17 cellular contexts compared by ENCODE assay signal in the genomic region with DNA sequence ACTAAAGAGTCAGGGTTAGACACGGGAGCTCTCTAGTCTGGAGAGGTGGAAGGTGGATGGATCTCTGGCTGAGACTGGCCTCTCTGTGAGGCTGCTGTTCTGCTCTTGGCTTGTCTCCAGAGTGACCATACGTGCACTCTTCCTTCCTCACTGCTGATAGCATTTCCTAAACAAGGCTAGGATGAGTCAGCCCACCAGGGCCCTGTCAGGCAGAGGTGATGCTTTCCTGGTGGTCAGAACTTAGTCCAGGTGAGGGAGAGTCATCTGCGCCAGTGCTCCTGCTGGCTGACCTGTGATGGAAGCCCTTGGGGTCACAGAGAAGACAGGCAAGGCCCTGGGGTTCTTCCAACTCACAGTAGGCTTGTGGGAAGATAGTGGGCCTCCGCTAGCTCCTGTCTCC. TPM values are rescaled to one million over a fixed set of nuclear protein-coding genes. Genes with fewer than 3 reads are reported as not detected.
DNase-seq lines count a peak whose midpoint lies in the region; ATAC-seq and TF ChIP-seq lines count a peak whose summit lies in the region.
"Had no signal": no experiment of that assay in that cellular context is flagged by ENCODE, and none has a peak within 500 bp of the region (broad histone marks: within the 10 kb centered on the region; RNA-seq: fewer than 3 reads in every experiment).

No MANE protein-coding gene starts in this region.

- no peak overlapping the region for H3K4me3 Mint-ChIP-seq in MCF 10A (ENCODE audit: unreplicated experiment)

- H3K27me3 ChIP-seq in breast epithelium = no peaks in the 10 kb centered on the region
- no peaks in the 10 kb centered on the region for H3K27me3 ChIP-seq in adrenal gland
- H3K27me3 ChIP-seq in left ventricle myocardium inferior (ENCODE audit: low read depth) = no peaks in the 10 kb centered on the region
- no peaks in the 10 kb centered on the region for H3K27me3 ChIP-seq in stomach smooth muscle (ENCODE audit: control insufficient read depth in 1 of 2, insufficient read depth in 2 of 2, low read length in 2 of 2)
- H3K27me3 ChIP-seq: upper lobe of left lung had no signal

- POLR2A ChIA-PET in MCF 10A (lab: Yijun Ruan, JAX) = interaction anchor here (0.7 kb wide), 1 partner anchor 84 kb away, joined by 3 read pairs; no protein-coding TSS in a partner anchor

- intact Hi-C loops in MCF 10A (cut with micrococcal nuclease) = no loop called here
- intact Hi-C loops in breast epithelium (cut with DNase I; ENCODE audit: low total_unique reads) = no loop called here
- intact Hi-C loops in adrenal gland (cut with DNase I) = no loop called here
- intact Hi-C loops in left ventricle myocardium inferior (cut with micrococcal nuclease) = no loop called here

- 23 to 57% (median 47%) methylated on average over 3 to 4 of the region's 4 CpGs for WGBS in adrenal gland, 4 donors

- TF ChIP-seq CTCF in MCF 10A (IDR thresholded peaks at IDR 0.05; ENCODE audit: unreplicated experiment) = no peak
- TF ChIP-seq CTCF in breast epithelium (IDR thresholded peaks at IDR 0.05) = no peak
- no peak for TF ChIP-seq CTCF in adrenal gland (IDR thresholded peaks at IDR 0.05)
- no peak for TF ChIP-seq CTCF in left ventricle myocardium inferior (IDR thresholded peaks at IDR 0.05; ENCODE audit: borderline replicate concordance)

- no TSS peak for BruUV-seq in MCF 10A (replicated peaks; lab: Mats Ljungman, UMichigan)

- H3K9me3 Mint-ChIP-seq in MCF 10A (ENCODE audit: unreplicated experiment) = no peaks in the 10 kb centered on the region

- DNase-seq in MCF 10A (ENCODE audit: unreplicated experiment) (peak; percentile 22), breast epithelium (ENCODE audit: low spot score in 2 of 2) (no peak), adrenal gland (peak in 6 of 7 donors; percentile 46 to 78 (median 62)), left ventricle myocardium inferior (no peak), NCI-H1930 (lab: John Stamatoyannopoulos, UW) (no peak)
- no peak for DNase-seq in stimulated activated naive CD8-positive, alpha-beta T cell treated with anti-CD3 and anti-CD28 coated beads, Interleukin-15, Interleukin-2, amounts not matched to agents 100 U/mL and 50 U/mL, for 24 hours
- DNase-seq: activated T-cell treated with anti-CD3 and anti-CD28 coated beads, Interleukin-2, amount 50 U/mL, for 1 hour; NCI-H2029; NCI-H774; occipital lobe; stimulated activated CD8-positive, alpha-beta memory T cell treated with anti-CD3 and anti-CD28 coated beads, Interleukin-4, amount 100 ng/mL, for 48 hours; upper lobe of left lung had no signal

- H3K36me3 ChIP-seq in breast epithelium (no peaks in the 10 kb centered on the region), adrenal gland (replicated peaks in 1 of 2) (no peaks in the 10 kb centered on the region), left ventricle myocardium inferior (peaks cover 22% of the 10 kb centered on the region), stomach smooth muscle (ENCODE audit: control insufficient read depth in 2 of 2, insufficient read depth in 2 of 2, low read length in 2 of 2) (peaks cover 2 to 15% of the 10 kb centered on the region in 2 donors)
- H3K36me3 ChIP-seq: upper lobe of left lung had no signal

- TF ChIP-seq POLR2A in breast epithelium (IDR thresholded peaks at IDR 0.05) = no peak
- TF ChIP-seq POLR2A in adrenal gland (IDR thresholded peaks at IDR 0.05) = no peak

- H3K4me1 ChIP-seq in breast epithelium (no peaks in the 10 kb centered on the region), adrenal gland (replicated peaks in 1 of 2) (peaks cover 15 to 43% of the 10 kb centered on the region in 2 donors), left ventricle myocardium inferior (peaks cover 99% of the 10 kb centered on the region), stomach smooth muscle (ENCODE audit: control insufficient read depth, insufficient read depth, low read length) (peaks cover 69% of the 10 kb centered on the region)

- no peak overlapping the region for H3K4me3 ChIP-seq in breast epithelium
- no peak overlapping the region for H3K4me3 ChIP-seq in adrenal gland
- H3K4me3 ChIP-seq in left ventricle myocardium inferior = peak overlapping the region; percentile 12
- H3K4me3 ChIP-seq in stomach smooth muscle (ENCODE audit: low read length in 2 of 2) = peak overlapping the region in 1 of 2 donors; percentile 22
- H3K4me3 ChIP-seq: upper lobe of left lung had no signal

- CTCF ChIA-PET in MCF 10A (lab: Yijun Ruan, JAX) = interaction anchor here (0.6 to 1.9 kb wide), 3 partner anchors 9 to 763 kb away, joined by 3 to 11 read pairs (median 3); no protein-coding TSS in a partner anchor

- no peaks in the 10 kb centered on the region for H3K36me3 Mint-ChIP-seq in MCF 10A (ENCODE audit: insufficient read depth, unreplicated experiment)

- no peaks in the 10 kb centered on the region for H3K9me3 ChIP-seq in breast epithelium
- no peaks in the 10 kb centered on the region for H3K9me3 ChIP-seq in adrenal gland (replicated peaks in 1 of 3)
- H3K9me3 ChIP-seq in left ventricle myocardium inferior (replicated peaks) = no peaks in the 10 kb centered on the region
- no peaks in the 10 kb centered on the region for H3K9me3 ChIP-seq in stomach smooth muscle (ENCODE audit: control insufficient read depth in 2 of 2, low read length in 2 of 2)
- H3K9me3 ChIP-seq: upper lobe of left lung had no signal

- H3K27me3 Mint-ChIP-seq in MCF 10A (ENCODE audit: insufficient read depth, unreplicated experiment) = peaks cover 37% of the 10 kb centered on the region

- peak overlapping the region in 1 of 2 donors; percentile 5 for H3K9ac ChIP-seq in stomach smooth muscle (ENCODE audit: low read length in 2 of 2)
- H3K9ac ChIP-seq: KMS-11 had no signal

- no peak overlapping the region for H3K27ac ChIP-seq in breast epithelium
- peak overlapping the region in 2 of 5 donors; percentile 14 to 15 for H3K27ac ChIP-seq in adrenal gland
- H3K27ac ChIP-seq in left ventricle myocardium inferior (replicated peaks) = peak overlapping the region; percentile 95
- H3K27ac ChIP-seq in stomach smooth muscle (ENCODE audit: low read length) = peak overlapping the region; percentile 55
- H3K27ac ChIP-seq: KMS-11, upper lobe of left lung had no signal

- H3K27ac Mint-ChIP-seq in MCF 10A (ENCODE audit: low read depth, unreplicated experiment) = no peak overlapping the region

- ATAC-seq in stimulated activated naive CD8-positive, alpha-beta T cell treated with anti-CD3 and anti-CD28 coated beads, Interleukin-15, Interleukin-2, amounts not matched to agents 100 U/mL and 50 U/mL, for 24 hours = no peak
- ATAC-seq in GM18519 (IDR thresholded peaks at IDR 0.05; ENCODE audit: low FRiP score, unreplicated experiment) = no peak
- ATAC-seq: activated CD4-positive, CD25-positive, alpha-beta regulatory T cell treated with anti-CD3 and anti-CD28 coated beads, Interleukin-2, amount 50 U/mL, for 24 hours had no signal

- H3K4me1 Mint-ChIP-seq in MCF 10A (ENCODE audit: insufficient read depth, unreplicated experiment) = no peaks in the 10 kb centered on the region

RNA-seq across cellular contexts. Expression of a gene that starts 16.3 kb away (rescaled TPM):
- total RNA-seq in MCF 10A (2022) = 0.07 and 0.10 TPM in 2 replicates
- total RNA-seq in breast epithelium = 1 to 10 TPM; 1.6 to 3.4 (median 2.6) TPM
- total RNA-seq in adrenal gland = 10 to 100 TPM in 7 of 8 donors, 1 to 10 TPM in 1; 5.8 to 39.3 (median 15.9) TPM
- 10 to 100 TPM; 10.4 to 18.2 (median 15.4) TPM for polyA plus RNA-seq in adrenal gland
- 181 TPM for total RNA-seq in left ventricle myocardium inferior

RNA-seq across cellular contexts. Expression of a gene that starts 51.0 kb away (rescaled TPM):
- total RNA-seq in MCF 10A (2022) (not detected in 2 replicates), breast epithelium (under 1 TPM in 1 of 3 donors, not detected in 2; 0.59 TPM), adrenal gland (under 1 TPM in 4 of 8 donors, not detected in 4; 0.14 to 0.19 (median 0.16) TPM), left ventricle myocardium inferior (0.91 TPM)
- polyA plus RNA-seq in adrenal gland = under 1 TPM; 0.03 to 0.08 (median 0.05) TPM
- total RNA-seq: A673, occipital lobe, upper lobe of left lung had no signal

Comparison
In these comparisons a context has a peak if more than half of its experiments do, and no peak if none do; other contexts are left out.
1. DNase-seq: peak in MCF 10A (single experiment) and adrenal gland (6 of 7); none in breast epithelium (0 of 2), left ventricle myocardium inferior (single experiment), stimulated activated naive CD8-positive, alpha-beta T cell treated with anti-CD3 and anti-CD28 coated beads, Interleukin-15, Interleukin-2, amounts not matched to agents 100 U/mL and 50 U/mL, for 24 hours (single experiment) and NCI-H1930 (0 of 2).
2. H3K27ac ChIP-seq: peak in left ventricle myocardium inferior (single experiment) and stomach smooth muscle (single experiment); none in breast epithelium (0 of 2).